ENCODE assay signal across 8 cellular contexts in genomic region chr1:85707267-85707989, GRCh38. TPM values are rescaled to one million over a fixed set of nuclear protein-coding genes. Genes with fewer than 3 reads are reported as not detected.
DNase-seq lines count a peak whose midpoint lies in the region; ATAC-seq and TF ChIP-seq lines count a peak whose summit lies in the region.

No MANE protein-coding gene starts in this region.

- POLR2A ChIA-PET in naive thymus-derived CD4-positive, alpha-beta T cell (lab: Charles Lee): interaction anchor here (1.5 kb wide), 1 partner anchor 9 kb away, joined by 9 read pairs; no protein-coding TSS in a partner anchor

- H3K4me1 Mint-ChIP-seq in naive thymus-derived CD4-positive, alpha-beta T cell: peaks cover 18 to 39% (median 22%) of the 10 kb centered on the region in 7 donors
- peaks cover 13 to 27% of the 10 kb centered on the region in 2 donors for H3K4me1 Mint-ChIP-seq in natural killer cell

- peak overlapping the region; percentile 71 to 81 (median 81) for H3K4me3 ChIP-seq in breast epithelium
- peak overlapping the region; percentile 90 for H3K4me3 ChIP-seq in naive thymus-derived CD4-positive, alpha-beta T cell (ENCODE audit: low read length)

- no peaks in the 10 kb centered on the region for H3K9me3 ChIP-seq in breast epithelium
- H3K9me3 ChIP-seq in naive thymus-derived CD4-positive, alpha-beta T cell (ENCODE audit: control insufficient read depth in 2 of 3, low read length in 3 of 3): no peaks in the 10 kb centered on the region

- no peaks in the 10 kb centered on the region for H3K36me3 ChIP-seq in breast epithelium
- H3K36me3 ChIP-seq in naive thymus-derived CD4-positive, alpha-beta T cell (ENCODE audit: control insufficient read depth in 2 of 3, insufficient read depth in 3 of 3, low read length in 3 of 3): peaks cover 0 to 18% (median 8%) of the 10 kb centered on the region in 3 experiments

- TF ChIP-seq POLR2A in breast epithelium (IDR thresholded peaks at IDR 0.05): no peak

- peaks cover 16 to 30% (median 23%) of the 10 kb centered on the region in 5 donors for H3K36me3 Mint-ChIP-seq in naive thymus-derived CD4-positive, alpha-beta T cell
- peaks cover 14 to 31% of the 10 kb centered on the region in 2 donors for H3K36me3 Mint-ChIP-seq in activated naive CD4-positive, alpha-beta T cell treated with anti-CD3 and anti-CD28 coated beads, Interleukin-2, amount 50 U/mL, for 72 hours
- no peaks in the 10 kb centered on the region for H3K36me3 Mint-ChIP-seq in natural killer cell

- TF ChIP-seq CTCF in breast epithelium (IDR thresholded peaks at IDR 0.05): no peak
- no peak for TF ChIP-seq CTCF in natural killer cell (IDR thresholded peaks at IDR 0.05)
- TF ChIP-seq CTCF in GM20000 (IDR thresholded peaks at IDR 0.05; ENCODE audit: extremely low read depth, missing control alignments): no peak

- no peaks in the 10 kb centered on the region for H3K27me3 ChIP-seq in breast epithelium
- H3K27me3 ChIP-seq in naive thymus-derived CD4-positive, alpha-beta T cell (ENCODE audit: control insufficient read depth in 2 of 2, insufficient read depth in 2 of 2, low read length in 2 of 2): no peaks in the 10 kb centered on the region

- intact Hi-C loops in breast epithelium (cut with DNase I; ENCODE audit: low total_unique reads) (no loop called here), natural killer cell (cut with micrococcal nuclease) (no loop called here)
- intact Hi-C loops in naive thymus-derived CD4-positive, alpha-beta T cell (cut with micrococcal nuclease): loop anchor here (5.0 to 10.0 kb wide), 6 partner anchors 130 to 1637 kb away; partner anchors contain the start of gene C1orf52 (in 1 of the 2)

- no peak overlapping the region for H3K27ac Mint-ChIP-seq in naive thymus-derived CD4-positive, alpha-beta T cell
- no peak overlapping the region for H3K27ac Mint-ChIP-seq in activated naive CD4-positive, alpha-beta T cell treated with anti-CD3 and anti-CD28 coated beads, Interleukin-2, amount 50 U/mL, for 72 hours
- H3K27ac Mint-ChIP-seq in natural killer cell: no peak overlapping the region

- H3K4me3 Mint-ChIP-seq in naive thymus-derived CD4-positive, alpha-beta T cell: no peak overlapping the region
- no peak overlapping the region for H3K4me3 Mint-ChIP-seq in natural killer cell

- no peaks in the 10 kb centered on the region for H3K9me3 Mint-ChIP-seq in naive thymus-derived CD4-positive, alpha-beta T cell
- no peaks in the 10 kb centered on the region for H3K9me3 Mint-ChIP-seq in activated naive CD4-positive, alpha-beta T cell treated with anti-CD3 and anti-CD28 coated beads, Interleukin-2, amount 50 U/mL, for 72 hours
- no peaks in the 10 kb centered on the region for H3K9me3 Mint-ChIP-seq in natural killer cell

- peak overlapping the region; percentile 90 to 94 for H3K27ac ChIP-seq in breast epithelium
- H3K27ac ChIP-seq in naive thymus-derived CD4-positive, alpha-beta T cell (ENCODE audit: low read depth, low read length): peak overlapping the region; percentile 77

- peak; percentile 6 for DNase-seq in NCI-H1105 (lab: John Stamatoyannopoulos, UW)
- no peak for DNase-seq in NCI-H1105 treated with DMSO at 0.1 percent for 48 hours (lab: John Stamatoyannopoulos, UW)
- no peak for DNase-seq in breast epithelium (ENCODE audit: low spot score in 2 of 2)
- peak in 1 of 9 donors; percentile 5 for DNase-seq in naive thymus-derived CD4-positive, alpha-beta T cell
- no peak for DNase-seq in activated naive CD4-positive, alpha-beta T cell treated with anti-CD3 and anti-CD28 coated beads, Interleukin-2, amount 50 U/mL, for 72 hours (ENCODE audit: low spot score in 2 of 2)
- DNase-seq in natural killer cell: no peak
- DNase-seq in GM20000 (ENCODE audit: low spot score): no peak

- ATAC-seq in HG03378 (IDR thresholded peaks at IDR 0.05; ENCODE audit: unreplicated experiment): peak; percentile 16
- ATAC-seq in naive thymus-derived CD4-positive, alpha-beta T cell: no peak
- ATAC-seq in activated naive CD4-positive, alpha-beta T cell treated with anti-CD3 and anti-CD28 coated beads, Interleukin-2, amount 50 U/mL, for 72 hours: no peak
- no peak for ATAC-seq in natural killer cell

- CTCF ChIA-PET in naive thymus-derived CD4-positive, alpha-beta T cell (lab: Charles Lee): interaction anchor here (1.5 kb wide), 1 partner anchor 15 kb away, joined by 6 read pairs; no protein-coding TSS in a partner anchor

- H3K27me3 Mint-ChIP-seq in naive thymus-derived CD4-positive, alpha-beta T cell: no peaks in the 10 kb centered on the region
- no peaks in the 10 kb centered on the region for H3K27me3 Mint-ChIP-seq in natural killer cell (ENCODE audit: low read depth in 2 of 2)

- peaks cover 0 to 10% of the 10 kb centered on the region in 2 donors for H3K4me1 ChIP-seq in breast epithelium
- H3K4me1 ChIP-seq in naive thymus-derived CD4-positive, alpha-beta T cell (ENCODE audit: control insufficient read depth in 2 of 2, insufficient read depth in 2 of 2, low read length in 2 of 2): peaks cover 14 to 21% of the 10 kb centered on the region in 2 donors

RNA-seq across cellular contexts. Expression of gene ZNHIT6, which starts 0.8 kb away (rescaled TPM):
- 10 to 100 TPM; 13.8 to 18.1 (median 15.4) TPM for total RNA-seq in breast epithelium
- 10 to 100 TPM; 13.8 to 22.2 (median 20.2) TPM for total RNA-seq in naive thymus-derived CD4-positive, alpha-beta T cell
- 10 to 100 TPM; 20.5 to 22.2 TPM for polyA plus RNA-seq in naive thymus-derived CD4-positive, alpha-beta T cell
- 10 to 100 TPM in 1 of 2 donors, 1 to 10 TPM in 1; 9.2 to 17.0 TPM for total RNA-seq in activated naive CD4-positive, alpha-beta T cell treated with anti-CD3 and anti-CD28 coated beads, Interleukin-2, amount 50 U/mL, for 72 hours
- 10 to 100 TPM; 14.4 to 17.3 (median 14.8) TPM for total RNA-seq in natural killer cell

Comparison
In these comparisons a context has a peak if more than half of its experiments do, and no peak if none do; other contexts are left out.
1. intact Hi-C loops: an anchor here in naive thymus-derived CD4-positive, alpha-beta T cell (5.0 to 10.0 kb wide); none called in breast epithelium and natural killer cell.